Comparison of ENCODE assay signal across 10 cellular contexts in the genomic region with DNA sequence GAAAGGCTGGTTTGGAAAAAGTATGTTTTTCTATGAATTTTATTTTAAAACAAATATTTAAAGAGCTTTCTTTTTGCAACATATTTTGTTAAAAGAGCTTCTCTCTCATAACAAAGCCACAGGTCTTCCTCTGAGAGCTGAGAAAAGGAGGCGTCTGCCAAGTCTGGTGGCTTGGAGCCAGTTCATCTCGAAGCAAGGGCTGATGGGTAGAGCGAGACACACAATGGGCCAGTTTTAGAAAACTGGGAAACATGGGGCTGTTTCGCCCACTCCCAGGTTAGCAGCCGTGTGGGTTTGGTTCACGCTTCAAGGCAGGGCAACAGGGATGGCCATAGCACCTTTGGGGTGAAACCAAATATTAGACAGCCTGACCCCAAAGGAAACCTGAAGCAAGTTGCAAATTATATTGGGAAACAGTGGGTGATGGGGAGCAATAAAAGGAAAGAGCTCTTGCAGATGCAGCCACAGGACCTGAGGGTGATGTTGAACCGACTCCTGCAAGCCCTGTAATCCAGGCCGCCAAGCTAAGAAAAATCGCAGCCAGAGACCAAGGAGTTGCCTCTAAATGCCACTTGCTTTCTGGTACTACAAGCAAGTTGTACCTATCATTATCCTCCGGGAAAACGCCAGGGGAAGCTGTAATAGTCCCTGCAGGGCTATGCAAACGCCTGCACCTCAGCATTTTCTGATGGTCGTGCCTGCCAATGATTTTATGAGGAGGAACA.
A peak's percentile ranks its signal among the peaks of the same experiment; 100 is the strongest.
DNase-seq lines count a peak whose midpoint lies in the region; ATAC-seq and TF ChIP-seq lines count a peak whose summit lies in the region.
"Had no signal": no experiment of that assay in that cellular context is flagged by ENCODE, and none has a peak within 500 bp of the region (broad histone marks: within the 10 kb centered on the region; RNA-seq: fewer than 3 reads in every experiment).

No MANE protein-coding gene starts in this region.

- POLR2A ChIA-PET in OCI-LY7 (lab: Charles Lee) = interaction anchor here (0.6 to 0.7 kb wide), 2 partner anchors 70 to 454 kb away, joined by 3 read pairs; no protein-coding TSS in a partner anchor

- in situ Hi-C loops in G401 (cut with HindIII; ENCODE audit: low sequenced_read_pairs) (no loop called here), brain microvascular endothelial cell (cut with HindIII; ENCODE audit: low pct_ligation_motif_present, low sequenced_read_pairs) (no loop called here)

- no peak overlapping the region for H3K4me2 ChIP-seq in OCI-LY7 (ENCODE audit: low read length)

- TF ChIP-seq CTCF in brain microvascular endothelial cell (IDR thresholded peaks at IDR 0.05; ENCODE audit: low read depth, low read length, missing control alignments) (no peak), left ventricle myocardium inferior (IDR thresholded peaks at IDR 0.05; ENCODE audit: borderline replicate concordance) (no peak), OCI-LY7 (conservative IDR thresholded peaks at IDR 0.05; ENCODE audit: low read length) (no peak)

- H3K4me3 ChIP-seq in brain microvascular endothelial cell (ENCODE audit: low read depth, low read length) (no peak overlapping the region), left ventricle myocardium inferior (no peak overlapping the region), OCI-LY7 (ENCODE audit: low read depth, low read length, poor library complexity, severe bottlenecking) (no peak overlapping the region)
- H3K4me3 ChIP-seq: spleen had no signal

- H3K27me3 ChIP-seq in brain microvascular endothelial cell (replicated peaks) (no peaks in the 10 kb centered on the region), left ventricle myocardium inferior (ENCODE audit: low read depth) (no peaks in the 10 kb centered on the region)

- no peaks in the 10 kb centered on the region for H3K79me2 ChIP-seq in OCI-LY7 (ENCODE audit: insufficient read depth, low read depth, low read length)

- peak; percentile 89 for DNase-seq in G401 (ENCODE audit: low spot score)
- DNase-seq in brain microvascular endothelial cell = no peak
- peak; percentile 84 for DNase-seq in left ventricle myocardium inferior
- DNase-seq in posterior vena cava (ENCODE audit: low spot score) = peak; percentile 85
- no peak for DNase-seq in stimulated activated naive CD4-positive, alpha-beta T cell treated with Interleukin-2 at 50 U/mL for 16 hours (lab: John Stamatoyannopoulos, UW)
- no peak for DNase-seq in OCI-LY7 (ENCODE audit: low spot score)
- DNase-seq: activated naive CD8-positive, alpha-beta T cell treated with anti-CD3 and anti-CD28 coated beads for 36 hours; spleen had no signal

- intact Hi-C loops in left ventricle myocardium inferior (cut with micrococcal nuclease) = no loop called here
- intact Hi-C loops in posterior vena cava (cut with DNase I) = no loop called here
- intact Hi-C loops in OCI-LY7 (cut with micrococcal nuclease; ENCODE audit: unreplicated experiment) = no loop called here

- H3K27ac ChIP-seq in brain microvascular endothelial cell (peak overlapping the region; percentile 30), left ventricle myocardium inferior (replicated peaks) (peak overlapping the region; percentile 72), OCI-LY7 (ENCODE audit: low read depth, low read length, poor library complexity, severe bottlenecking) (no peak overlapping the region)
- H3K27ac ChIP-seq: spleen had no signal

- no peak overlapping the region for H2AFZ ChIP-seq in OCI-LY7 (ENCODE audit: low read length)

- ATAC-seq in GM21447 (IDR thresholded peaks at IDR 0.05; ENCODE audit: unreplicated experiment) = no peak
- no peak for ATAC-seq in HG02759 (IDR thresholded peaks at IDR 0.05; ENCODE audit: unreplicated experiment)

- H3K4me1 ChIP-seq in left ventricle myocardium inferior = peaks cover 20% of the 10 kb centered on the region
- no peaks in the 10 kb centered on the region for H3K4me1 ChIP-seq in OCI-LY7 (ENCODE audit: insufficient read depth, low read length, poor library complexity, severe bottlenecking)
- H3K4me1 ChIP-seq: spleen had no signal

- no peaks in the 10 kb centered on the region for H3K9me2 ChIP-seq in OCI-LY7 (ENCODE audit: insufficient read depth, low read length)

- BruUV-seq in OCI-LY7 (replicated peaks; lab: Mats Ljungman, UMichigan) = no TSS peak

- H3K9me3 ChIP-seq in left ventricle myocardium inferior (replicated peaks) (peaks cover 13% of the 10 kb centered on the region), OCI-LY7 (ENCODE audit: low read length) (no peaks in the 10 kb centered on the region)

- CTCF ChIA-PET in OCI-LY7 (lab: Charles Lee; ENCODE audit: unreplicated experiment) = no interaction called here

- H4K20me1 ChIP-seq in OCI-LY7 (ENCODE audit: insufficient read depth, low read length) = no peaks in the 10 kb centered on the region

- H3K36me3 ChIP-seq in brain microvascular endothelial cell (replicated peaks) (no peaks in the 10 kb centered on the region), left ventricle myocardium inferior (no peaks in the 10 kb centered on the region), OCI-LY7 (ENCODE audit: insufficient read depth, low read length) (no peaks in the 10 kb centered on the region)
- H3K36me3 ChIP-seq: spleen had no signal

Comparison
In these comparisons a context has a peak if more than half of its experiments do, and no peak if none do; other contexts are left out.
1. DNase-seq: peak in G401 (single experiment), left ventricle myocardium inferior (single experiment) and posterior vena cava (single experiment); none in brain microvascular endothelial cell (single experiment), stimulated activated naive CD4-positive, alpha-beta T cell treated with Interleukin-2 at 50 U/mL for 16 hours (single experiment) and OCI-LY7 (single experiment).